In the genomic region with DNA sequence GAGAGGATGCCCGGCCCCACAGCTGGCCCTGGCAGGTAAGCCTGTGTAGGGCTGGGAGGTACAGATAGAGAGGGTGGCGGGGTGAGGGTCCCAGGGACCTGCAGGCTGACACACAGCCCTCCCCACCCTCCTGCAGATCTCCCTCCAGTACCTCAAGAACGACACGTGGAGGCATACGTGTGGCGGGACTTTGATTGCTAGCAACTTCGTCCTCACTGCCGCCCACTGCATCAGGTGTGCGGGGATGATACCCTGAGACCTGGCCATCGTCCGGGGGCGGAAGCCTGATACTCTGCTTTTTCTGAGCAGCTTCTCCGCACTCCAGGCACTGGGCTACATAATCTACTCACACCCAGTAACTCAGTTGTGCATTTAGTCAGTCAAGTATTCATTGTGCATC, we compare ENCODE assay signal across 34 cellular contexts. TPM values are rescaled to one million over a fixed set of nuclear protein-coding genes. Genes with fewer than 3 reads are reported as not detected.
"Had no signal": no experiment of that assay in that cellular context is flagged by ENCODE, and none has a peak within 500 bp of the region (broad histone marks: within the 10 kb centered on the region; RNA-seq: fewer than 3 reads in every experiment).

No MANE protein-coding gene starts in this region.

- H3K27ac ChIP-seq: ascending aorta, brain microvascular endothelial cell, epithelial cell of prostate, esophagus squamous epithelium, gastroesophageal sphincter had no signal

- H3K4me1 Mint-ChIP-seq: activated CD4-positive, alpha-beta T cell treated with anti-CD3 and anti-CD28 coated beads for 36 hours; activated naive CD4-positive, alpha-beta T cell treated with anti-CD3 and anti-CD28 coated beads, Interleukin-2, amount 10 ng/mL, durations not matched to agents 7 days and 5 days; central memory CD8-positive, alpha-beta T cell had no signal

- H3K27me3 ChIP-seq: ascending aorta, brain microvascular endothelial cell, gastroesophageal sphincter had no signal

- H3K36me3 ChIP-seq: ascending aorta, brain microvascular endothelial cell, esophagus squamous epithelium, gastroesophageal sphincter had no signal

- H3K9me3 ChIP-seq: ascending aorta, esophagus squamous epithelium, gastroesophageal sphincter had no signal

- H3K9me3 Mint-ChIP-seq: activated CD4-positive, alpha-beta memory T cell treated with anti-CD3 and anti-CD28 coated beads for 36 hours; activated CD4-positive, alpha-beta T cell treated with anti-CD3 and anti-CD28 coated beads, Interleukin-2, amount 10 ng/mL, durations not matched to agents 24 days and 14 days; activated naive CD4-positive, alpha-beta T cell treated with anti-CD3 and anti-CD28 coated beads, Interleukin-2, amount 10 ng/mL, durations not matched to agents 7 days and 5 days; activated naive CD4-positive, alpha-beta T cell treated with anti-CD3 and anti-CD28 coated beads, Interleukin-2, amount 50 U/mL, for 72 hours; activated naive CD8-positive, alpha-beta T cell treated with anti-CD3 and anti-CD28 coated beads, Interleukin-2, amount 10 ng/mL, durations not matched to agents 7 days and 5 days; activated T-cell treated with anti-CD3 and anti-CD28 coated beads, Interleukin-2, amount 50 U/mL, for 24 hours; activated T-cell treated with anti-CD3 and anti-CD28 coated beads, Interleukin-2, amount 50 U/mL, for 72 hours; central memory CD8-positive, alpha-beta T cell had no signal

- H3K27ac Mint-ChIP-seq: activated CD4-positive, alpha-beta memory T cell treated with anti-CD3 and anti-CD28 coated beads for 36 hours; activated CD4-positive, alpha-beta T cell treated with anti-CD3 and anti-CD28 coated beads for 36 hours; activated CD4-positive, alpha-beta T cell treated with anti-CD3 and anti-CD28 coated beads, Interleukin-2, amount 10 ng/mL, durations not matched to agents 24 days and 14 days; activated naive CD4-positive, alpha-beta T cell treated with anti-CD3 and anti-CD28 coated beads, Interleukin-2, amount 10 ng/mL, durations not matched to agents 7 days and 5 days; activated naive CD4-positive, alpha-beta T cell treated with anti-CD3 and anti-CD28 coated beads, Interleukin-2, amount 50 U/mL, for 72 hours; activated naive CD8-positive, alpha-beta T cell treated with anti-CD3 and anti-CD28 coated beads, Interleukin-2, amount 10 ng/mL, durations not matched to agents 7 days and 5 days; activated T-cell treated with anti-CD3 and anti-CD28 coated beads, Interleukin-2, amount 50 U/mL, for 24 hours; activated T-cell treated with anti-CD3 and anti-CD28 coated beads, Interleukin-2, amount 50 U/mL, for 72 hours had no signal

- H3K36me3 Mint-ChIP-seq: activated CD4-positive, alpha-beta memory T cell treated with anti-CD3 and anti-CD28 coated beads for 36 hours; activated naive CD4-positive, alpha-beta T cell treated with anti-CD3 and anti-CD28 coated beads, Interleukin-2, amount 10 ng/mL, durations not matched to agents 7 days and 5 days; activated naive CD4-positive, alpha-beta T cell treated with anti-CD3 and anti-CD28 coated beads, Interleukin-2, amount 50 U/mL, for 72 hours; activated naive CD8-positive, alpha-beta T cell treated with anti-CD3 and anti-CD28 coated beads, Interleukin-2, amount 10 ng/mL, durations not matched to agents 7 days and 5 days had no signal

- H3K4me1 ChIP-seq: ascending aorta, esophagus squamous epithelium, gastroesophageal sphincter had no signal

- H3K27me3 Mint-ChIP-seq: activated CD4-positive, alpha-beta memory T cell treated with anti-CD3 and anti-CD28 coated beads for 36 hours; activated CD4-positive, alpha-beta T cell treated with anti-CD3 and anti-CD28 coated beads for 36 hours; activated naive CD8-positive, alpha-beta T cell treated with anti-CD3 and anti-CD28 coated beads, Interleukin-2, amount 10 ng/mL, durations not matched to agents 7 days and 5 days; activated T-cell treated with anti-CD3 and anti-CD28 coated beads, Interleukin-2, amount 50 U/mL, for 24 hours had no signal

- DNase-seq: activated CD4-positive, alpha-beta memory T cell treated with anti-CD3 and anti-CD28 coated beads for 36 hours; activated CD4-positive, alpha-beta T cell treated with anti-CD3 and anti-CD28 coated beads for 36 hours; activated CD4-positive, alpha-beta T cell treated with anti-CD3 and anti-CD28 coated beads, Interleukin-2, amount 10 ng/mL, durations not matched to agents 24 days and 14 days; activated CD4-positive, CD25-positive, alpha-beta regulatory T cell; activated CD4-positive, CD25-positive, alpha-beta regulatory T cell treated with anti-CD3 and anti-CD28 coated beads, Interleukin-2, amount 50 U/mL, for 72 hours; activated CD8-positive, alpha-beta memory T cell treated with anti-CD3 and anti-CD28 coated beads, Interleukin-2, amount 50 U/mL, for 48 hours; activated gamma-delta T cell; activated naive CD4-positive, alpha-beta T cell; activated naive CD4-positive, alpha-beta T cell treated with anti-CD3 and anti-CD28 coated beads, Interleukin-2, amount 10 ng/mL, durations not matched to agents 7 days and 5 days; activated naive CD8-positive, alpha-beta T cell treated with anti-CD3 and anti-CD28 coated beads, Interleukin-2, amount 10 ng/mL, durations not matched to agents 7 days and 5 days; activated T-cell treated with anti-CD3 and anti-CD28 coated beads for 4 hours; activated T-cell treated with anti-CD3 and anti-CD28 coated beads, Interleukin-2, amount 50 U/mL, for 24 hours; activated T-cell treated with anti-CD3 and anti-CD28 coated beads, Interleukin-2, amount 50 U/mL, for 72 hours; brain microvascular endothelial cell; cortex of kidney; dermis blood vessel endothelial cell; effector CD4-positive, alpha-beta T cell; esophagus squamous epithelium; foreskin melanocyte; T-helper 1 cell; T-helper 2 cell had no signal

- H3K4me3 Mint-ChIP-seq: activated CD4-positive, alpha-beta memory T cell treated with anti-CD3 and anti-CD28 coated beads for 36 hours; activated CD4-positive, alpha-beta T cell treated with anti-CD3 and anti-CD28 coated beads for 36 hours; activated CD4-positive, alpha-beta T cell treated with anti-CD3 and anti-CD28 coated beads, Interleukin-2, amount 10 ng/mL, durations not matched to agents 24 days and 14 days; activated naive CD4-positive, alpha-beta T cell treated with anti-CD3 and anti-CD28 coated beads, Interleukin-2, amount 10 ng/mL, durations not matched to agents 7 days and 5 days; activated naive CD8-positive, alpha-beta T cell treated with anti-CD3 and anti-CD28 coated beads, Interleukin-2, amount 10 ng/mL, durations not matched to agents 7 days and 5 days; activated T-cell treated with anti-CD3 and anti-CD28 coated beads, Interleukin-2, amount 50 U/mL, for 24 hours; activated T-cell treated with anti-CD3 and anti-CD28 coated beads, Interleukin-2, amount 50 U/mL, for 72 hours; central memory CD8-positive, alpha-beta T cell had no signal

- H3K4me3 ChIP-seq: ascending aorta, esophagus squamous epithelium, gastroesophageal sphincter had no signal

- ATAC-seq: activated CD4-positive, alpha-beta T cell treated with anti-CD3 and anti-CD28 coated beads for 36 hours; activated naive CD4-positive, alpha-beta T cell treated with anti-CD3 and anti-CD28 coated beads, Interleukin-2, amount 50 U/mL, for 72 hours; activated T-cell treated with anti-CD3 and anti-CD28 coated beads, Interleukin-2, amount 50 U/mL, for 72 hours; gastroesophageal sphincter had no signal

RNA-seq across cellular contexts. Expression of a gene that starts 2.1 kb away (rescaled TPM):
- total RNA-seq: activated CD4-positive, alpha-beta T cell treated with anti-CD3 and anti-CD28 coated beads for 36 hours; activated CD4-positive, alpha-beta T cell treated with anti-CD3 and anti-CD28 coated beads, Interleukin-2, amount 10 ng/mL, durations not matched to agents 24 days and 14 days; activated naive CD4-positive, alpha-beta T cell treated with anti-CD3 and anti-CD28 coated beads, Interleukin-2, amount 50 U/mL, for 72 hours; ascending aorta; bronchial epithelial cell; cardiac septum; cerebellum; dermis blood vessel endothelial cell; endothelial cell of umbilical vein; esophagus squamous epithelium; fibroblast of lung; fibroblast of villous mesenchyme; gastroesophageal sphincter; glomerular endothelial cell had no signal
- polyA plus RNA-seq: fibroblast of lung had no signal

RNA-seq across cellular contexts. Expression of a gene that starts 16.2 kb away (rescaled TPM):
- total RNA-seq: activated CD4-positive, alpha-beta memory T cell treated with anti-CD3 and anti-CD28 coated beads for 36 hours; activated CD4-positive, alpha-beta T cell treated with anti-CD3 and anti-CD28 coated beads for 36 hours; activated CD4-positive, alpha-beta T cell treated with anti-CD3 and anti-CD28 coated beads, Interleukin-2, amount 10 ng/mL, durations not matched to agents 24 days and 14 days; activated naive CD4-positive, alpha-beta T cell treated with anti-CD3 and anti-CD28 coated beads, Interleukin-2, amount 50 U/mL, for 72 hours; activated naive CD8-positive, alpha-beta T cell treated with anti-CD3 and anti-CD28 coated beads, Interleukin-2, amount 10 ng/mL, durations not matched to agents 7 days and 5 days; activated T-cell treated with anti-CD3 and anti-CD28 coated beads, Interleukin-2, amount 50 U/mL, for 72 hours; ascending aorta; bronchial epithelial cell; cardiac septum; cerebellum; dermis blood vessel endothelial cell; endothelial cell of umbilical vein; esophagus squamous epithelium; fibroblast of lung; fibroblast of villous mesenchyme; gastroesophageal sphincter; glomerular endothelial cell had no signal
- polyA plus RNA-seq: endothelial cell of umbilical vein, esophagus, fibroblast of lung had no signal

RNA-seq across cellular contexts. Expression of a gene that starts 35.5 kb away (rescaled TPM):
- total RNA-seq: activated CD4-positive, alpha-beta memory T cell treated with anti-CD3 and anti-CD28 coated beads for 36 hours; activated CD4-positive, alpha-beta T cell treated with anti-CD3 and anti-CD28 coated beads for 36 hours; activated CD4-positive, alpha-beta T cell treated with anti-CD3 and anti-CD28 coated beads, Interleukin-2, amount 10 ng/mL, durations not matched to agents 24 days and 14 days; activated naive CD4-positive, alpha-beta T cell treated with anti-CD3 and anti-CD28 coated beads, Interleukin-2, amount 50 U/mL, for 72 hours; activated naive CD8-positive, alpha-beta T cell treated with anti-CD3 and anti-CD28 coated beads, Interleukin-2, amount 10 ng/mL, durations not matched to agents 7 days and 5 days; activated T-cell treated with anti-CD3 and anti-CD28 coated beads, Interleukin-2, amount 50 U/mL, for 72 hours; ascending aorta; bronchial epithelial cell; cardiac septum; cerebellum; dermis blood vessel endothelial cell; endothelial cell of umbilical vein; esophagus squamous epithelium; fibroblast of lung; fibroblast of villous mesenchyme; gastroesophageal sphincter; glomerular endothelial cell had no signal
- polyA plus RNA-seq: endothelial cell of umbilical vein, esophagus, fibroblast of lung had no signal
